Comparison of ENCODE assay signal across 30 cellular contexts in the genomic region with DNA sequence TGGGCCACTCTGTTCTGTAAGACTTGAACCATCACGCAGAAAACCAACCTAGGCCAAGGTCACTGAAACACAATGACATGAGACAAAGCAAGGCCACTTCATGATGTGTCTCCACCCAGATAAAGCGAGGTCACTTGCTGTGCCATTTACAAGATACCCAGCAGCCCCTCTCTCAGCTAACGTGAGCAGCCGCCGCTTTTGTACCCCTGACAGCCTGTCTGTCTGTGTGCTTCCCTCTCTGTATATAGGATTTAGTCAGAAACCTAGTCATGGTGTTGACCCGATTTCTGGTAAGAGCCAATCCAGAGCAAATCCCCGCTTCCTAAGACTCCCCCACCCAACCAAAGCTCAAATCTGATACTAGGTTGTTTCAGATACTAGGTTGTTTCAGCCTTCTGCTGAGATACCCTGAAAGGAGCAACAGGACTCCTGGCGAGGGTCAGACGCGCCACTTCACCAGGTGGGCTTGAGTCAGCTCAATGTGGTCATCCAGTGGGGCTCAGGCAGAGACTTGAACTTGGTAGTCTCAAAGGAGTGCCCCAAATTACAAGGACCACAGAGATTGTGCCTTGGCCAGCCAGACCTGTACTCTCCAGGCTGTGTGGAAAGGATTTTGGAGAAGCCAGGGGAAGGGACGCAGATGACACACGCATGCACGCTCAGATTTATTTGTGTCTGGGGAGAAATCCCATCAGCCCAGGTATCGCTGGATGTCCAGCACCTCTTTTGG. TPM values are rescaled to one million over a fixed set of nuclear protein-coding genes. Genes with fewer than 3 reads are reported as not detected.
"Had no signal": no experiment of that assay in that cellular context is flagged by ENCODE, and none has a peak within 500 bp of the region (broad histone marks: within the 10 kb centered on the region; RNA-seq: fewer than 3 reads in every experiment).

No MANE protein-coding gene starts in this region.

- H3K27ac Mint-ChIP-seq: activated naive CD4-positive, alpha-beta T cell treated with anti-CD3 and anti-CD28 coated beads for 36 hours; activated naive CD8-positive, alpha-beta T cell; activated T-helper 17 cell treated with anti-CD3 and anti-CD28 coated beads, Interleukin-2, amount 50 U/mL, for 72 hours had no signal

- H3K4me3 ChIP-seq: SJCRH30 had no signal

- H3K4me3 Mint-ChIP-seq: activated naive CD4-positive, alpha-beta T cell treated with anti-CD3 and anti-CD28 coated beads for 36 hours; activated naive CD8-positive, alpha-beta T cell; activated T-helper 17 cell treated with anti-CD3 and anti-CD28 coated beads, Interleukin-2, amount 50 U/mL, for 72 hours had no signal

- H3K27me3 ChIP-seq: SJCRH30 had no signal

- DNase-seq: activated CD4-positive, alpha-beta T cell treated with anti-CD3 and anti-CD28 coated beads for 4 hours; activated CD4-positive, alpha-beta T cell treated with anti-CD3 and anti-CD28 coated beads, Interleukin-2, amount 50 U/mL, for 48 hours; activated gamma-delta T cell; activated naive CD4-positive, alpha-beta T cell treated with anti-CD3 and anti-CD28 coated beads for 36 hours; activated T-cell treated with anti-CD3 and anti-CD28 coated beads for 4 hours; activated T-cell treated with anti-CD3 and anti-CD28 coated beads, Interleukin-2, amount 50 U/mL, for 48 hours; amygdala; NCI-H1092; NCI-H1417; NCI-H1694; NCI-H2029; NCI-H2107; NCI-H2171 treated with DMSO at 0.1 percent for 48 hours; NCI-H345; NCI-H510A; NCI-H526 treated with DMSO at 0.1 percent for 48 hours; NCI-H82; SJCRH30; SK-N-SH; T-helper 1 cell had no signal

- H3K36me3 ChIP-seq: SJCRH30 had no signal

- H3K27me3 Mint-ChIP-seq: activated naive CD8-positive, alpha-beta T cell; activated T-helper 17 cell treated with anti-CD3 and anti-CD28 coated beads, Interleukin-2, amount 50 U/mL, for 72 hours had no signal

- H3K9me3 ChIP-seq: SJCRH30, SK-N-SH had no signal

- ATAC-seq: activated CD4-positive, CD25-positive, alpha-beta regulatory T cell treated with anti-CD3 and anti-CD28 coated beads, Interleukin-2, amount 50 U/mL, for 24 hours; activated T-helper 17 cell treated with anti-CD3 and anti-CD28 coated beads, Interleukin-2, amount 50 U/mL, for 72 hours; Right ventricle myocardium inferior had no signal

- H3K9me3 Mint-ChIP-seq: activated naive CD4-positive, alpha-beta T cell treated with anti-CD3 and anti-CD28 coated beads for 36 hours; activated T-helper 17 cell treated with anti-CD3 and anti-CD28 coated beads, Interleukin-2, amount 50 U/mL, for 72 hours had no signal

RNA-seq across cellular contexts. Expression of a gene that starts 38.8 kb away (rescaled TPM):
- total RNA-seq: activated CD8-positive, alpha-beta memory T cell treated with anti-CD3 and anti-CD28 coated beads for 36 hours; activated naive CD4-positive, alpha-beta T cell treated with anti-CD3 and anti-CD28 coated beads for 36 hours; activated T-helper 17 cell treated with anti-CD3 and anti-CD28 coated beads, Interleukin-2, amount 50 U/mL, for 72 hours; astrocyte; MCF 10A; Right ventricle myocardium inferior; RPMI7951; SJCRH30; T-helper 2 cell treated with Interferon-gamma antibody and Interleukin-4, amounts not matched to agents 100 ng/mL and 5 ng/mL, for 36 hours had no signal
- polyA plus RNA-seq: SK-N-SH had no signal

RNA-seq across cellular contexts. Expression of a gene that starts 45.2 kb away (rescaled TPM):
- total RNA-seq: activated CD8-positive, alpha-beta memory T cell treated with anti-CD3 and anti-CD28 coated beads for 36 hours; activated naive CD4-positive, alpha-beta T cell treated with anti-CD3 and anti-CD28 coated beads for 36 hours; activated T-helper 17 cell treated with anti-CD3 and anti-CD28 coated beads, Interleukin-2, amount 50 U/mL, for 72 hours; astrocyte; MCF 10A; OCI-LY7; RPMI7951; SJCRH30; T-helper 2 cell treated with Interferon-gamma antibody and Interleukin-4, amounts not matched to agents 100 ng/mL and 5 ng/mL, for 36 hours had no signal
